9 cellular contexts compared by ENCODE assay signal in the genomic region with DNA sequence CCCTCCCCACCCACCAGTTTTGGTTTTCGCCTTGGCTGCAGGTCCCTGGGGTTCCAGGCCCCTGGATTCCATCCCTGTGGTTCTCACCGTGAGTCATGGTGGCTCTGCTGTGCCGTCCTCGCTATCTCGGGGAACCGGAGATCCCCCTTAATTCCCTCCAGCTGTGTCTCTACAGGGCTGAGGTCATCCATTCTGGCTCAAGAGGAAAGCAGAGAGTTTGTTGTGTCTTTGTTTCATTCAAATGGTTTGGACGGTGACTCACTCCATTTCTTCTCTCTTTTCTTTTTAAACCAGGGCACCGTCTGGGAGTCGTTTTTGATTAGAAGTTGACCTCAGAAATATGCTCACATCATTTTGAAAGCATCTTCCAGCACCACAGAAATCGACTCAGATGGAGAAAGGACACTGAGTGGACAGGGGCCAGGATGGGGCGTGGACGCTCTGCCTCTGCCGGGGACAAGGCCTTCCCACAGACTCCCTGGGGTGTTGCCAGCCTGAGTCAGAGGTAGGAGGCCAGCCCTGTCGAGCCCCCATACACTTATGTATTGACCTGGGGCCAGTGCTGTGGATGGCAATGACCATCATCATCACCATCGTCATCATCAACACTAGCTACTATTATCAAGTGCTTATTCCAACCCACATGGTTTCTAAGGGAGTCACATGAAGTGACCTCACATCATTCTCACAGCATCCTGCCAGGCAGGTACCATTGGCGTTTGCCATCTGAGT.
DNase-seq lines count a peak whose midpoint lies in the region; ATAC-seq, FAIRE-seq and TF ChIP-seq lines count a peak whose summit lies in the region.
"Had no signal": no experiment of that assay in that cellular context is flagged by ENCODE, and none has a peak within 500 bp of the region (broad histone marks: within the 10 kb centered on the region; RNA-seq: fewer than 3 reads in every experiment).

No MANE protein-coding gene starts in this region.

- H4K20me1 ChIP-seq in GM12878 (ENCODE audit: control insufficient read depth, insufficient read depth), result no peaks in the 10 kb centered on the region

- H2AFZ ChIP-seq in GM12878 (ENCODE audit: control insufficient read depth, low read depth, low read length), result no peak overlapping the region

- H3K9me3 ChIP-seq in HEK293 (ENCODE audit: control insufficient read depth, insufficient read depth, low read depth, low read length) (no peaks in the 10 kb centered on the region), GM12878 (replicated peaks; ENCODE audit: control insufficient read depth, insufficient read depth, low read length) (no peaks in the 10 kb centered on the region; the same call in 2 of the 3 replicates), stomach (peaks cover 0 to 11% (median 0%) of the 10 kb centered on the region in 4 donors)

- H3K27ac ChIP-seq in HEK293 (ENCODE audit: extremely low read depth, low read depth, low read length) (no peak overlapping the region), GM12878 (ENCODE audit: control insufficient read depth, insufficient read depth) (no peak overlapping the region), stomach (peak overlapping the region; percentile 58 to 74 (median 68)), dorsolateral prefrontal cortex (no peak overlapping the region)

- no peak for FAIRE-seq in GM12878 (lab: Jason Lieb, UNC)

- POLR2A ChIA-PET in HEK293 (lab: Yijun Ruan, JAX) (interaction anchor here (0.6 to 1.5 kb wide), 2 partner anchors 228 to 295 kb away, joined by 3 to 4 read pairs; no protein-coding TSS in a partner anchor), GM12878 (lab: Charles Lee) (interaction anchor here (0.5 to 0.7 kb wide), 2 partner anchors 7 to 116 kb away, joined by 3 to 4 read pairs; no protein-coding TSS in a partner anchor)

- H3K4me1 ChIP-seq in HEK293 (ENCODE audit: control insufficient read depth, insufficient read depth, low read length) (no peaks in the 10 kb centered on the region), GM12878 (ENCODE audit: control insufficient read depth, insufficient read depth, low read length) (peaks cover 3% of the 10 kb centered on the region; the same call in 1 of the 2 replicates), stomach (no peaks in the 10 kb centered on the region)

- H3K9ac ChIP-seq in GM12878 (ENCODE audit: control insufficient read depth, insufficient read depth, low read length), result no peak overlapping the region

- in situ Hi-C loops in GM12878 (cut with MboI), result no loop called here

- H3K4me3 ChIP-seq in HEK293 (ENCODE audit: low read depth, low read length) (no peak overlapping the region), GM12878 (no peak overlapping the region), stomach (no peak overlapping the region), dorsolateral prefrontal cortex (no peak overlapping the region)

- TF ChIP-seq EP300 in GM12878 (IDR thresholded peaks at IDR 0.05; ENCODE audit: borderline replicate concordance in 1 of 2, control insufficient read depth in 1 of 2, low read depth in 2 of 2, low read length in 2 of 2), result no peak
- TF ChIP-seq EP300 in stomach (IDR thresholded peaks at IDR 0.05), result no peak

- 9% methylated on average over 16 of the region's 16 CpGs for WGBS in GM12878 (ENCODE audit: insufficient coverage, insufficient replicate concordance, low lambda C conversion rate, missing lambda C conversion rate)
- WGBS in stomach, 5 donors, result 63 to 72% (median 66%) methylated on average over 16 of the region's 16 CpGs

- ATAC-seq in GM12878 (peak; percentile 50), HG03095 (IDR thresholded peaks at IDR 0.05; ENCODE audit: unreplicated experiment) (no peak)

- RAD21 ChIA-PET in GM12878 (lab: Charles Lee; ENCODE audit: unreplicated experiment), result no interaction called here

- H3K36me3 ChIP-seq in HEK293 (ENCODE audit: control insufficient read depth in 2 of 2, insufficient read depth in 1 of 2, low read length in 2 of 2) (no peaks in the 10 kb centered on the region), GM12878 (ENCODE audit: control insufficient read depth in 2 of 2, insufficient read depth in 2 of 2, low read length in 1 of 2) (no peaks in the 10 kb centered on the region), stomach (no peaks in the 10 kb centered on the region)

- SMC1A ChIA-PET in GM12878 (lab: Charles Lee; ENCODE audit: uncharacterized antibody, unreplicated experiment), result no interaction called here

- TF ChIP-seq POLR2A in GM12878 (IDR thresholded peaks at IDR 0.05; ENCODE audit: low read depth, low read length) (no peak), stomach (IDR thresholded peaks at IDR 0.05) (no peak)

- CTCF ChIA-PET in HEK293 (lab: Yijun Ruan, JAX), result interaction anchor here (1.3 to 2.2 kb wide), 4 partner anchors 49 to 375 kb away, joined by 3 to 12 read pairs (median 6); no protein-coding TSS in a partner anchor
- CTCF ChIA-PET in GM12878 (lab: Yijun Ruan, JAX), result no interaction called here

- no peak overlapping the region for H3K4me2 ChIP-seq in GM12878 (ENCODE audit: control insufficient read depth, insufficient read depth)

- no TSS peak for BruUV-seq in GM12878 (replicated peaks; lab: Mats Ljungman, UMichigan)

- H3K27me3 ChIP-seq in GM12878 (replicated peaks in 1 of 2; ENCODE audit: control insufficient read depth in 2 of 2, insufficient read depth in 2 of 2, low read length in 1 of 2) (no peaks in the 10 kb centered on the region), stomach (no peaks in the 10 kb centered on the region), dorsolateral prefrontal cortex (no peaks in the 10 kb centered on the region)

- no peaks in the 10 kb centered on the region for H3K79me2 ChIP-seq in GM12878 (ENCODE audit: control insufficient read depth, insufficient read depth, low read length)

- TF ChIP-seq CTCF in HEK293 (tag by site-specific recombination; IDR thresholded peaks at IDR 0.05) (no peak), GM12878 (IDR thresholded peaks at IDR 0.05 in 2 of 3, conservative IDR thresholded peaks at IDR 0.05 in 1 of 3; ENCODE audit: control insufficient read depth in 2 of 3, extremely low read depth in 1 of 3, insufficient read depth in 1 of 3, low read depth in 3 of 3, low read length in 3 of 3) (no peak), stomach (IDR thresholded peaks at IDR 0.05) (no peak), dorsolateral prefrontal cortex (IDR thresholded peaks at IDR 0.05 in 54 of 56, conservative IDR thresholded peaks at IDR 0.05 in 2 of 56; ENCODE audit: low read depth in 1 of 56, partially characterized antibody in 56 of 56) (no peak)

- TF ChIP-seq RAD21 in GM12878 (IDR thresholded peaks at IDR 0.05; ENCODE audit: insufficient read depth, low read depth, low read length), result no peak

- intact Hi-C loops in GM12878 (cut with micrococcal nuclease; ENCODE audit: unreplicated experiment) (no loop called here), stomach (cut with DNase I; ENCODE audit: low total_unique reads) (no loop called here), dorsolateral prefrontal cortex (cut with DNase I) (no loop called here)

- DNase-seq in GM12878 (ENCODE audit: low read depth, low spot score) (no peak), hepatic stellate cell (ENCODE audit: low spot score) (peak; percentile 92), stomach (peak; percentile 39), 8988T (no peak), dorsolateral prefrontal cortex (no peak)
- DNase-seq in activated CD4-positive, alpha-beta T cell treated with anti-CD3 and anti-CD28 coated beads, Interleukin-2, amount 50 U/mL, for 1 hour, result no peak
- DNase-seq: activated naive CD4-positive, alpha-beta T cell treated with Interleukin-2 at 50 U/mL for 16 hours had no signal

TF ChIP-seq in HEK293, 187 proteins besides CTCF, POLR2A, EP300 and RAD21 (continues in another document):
- TF ChIP-seq, protein P1, sequence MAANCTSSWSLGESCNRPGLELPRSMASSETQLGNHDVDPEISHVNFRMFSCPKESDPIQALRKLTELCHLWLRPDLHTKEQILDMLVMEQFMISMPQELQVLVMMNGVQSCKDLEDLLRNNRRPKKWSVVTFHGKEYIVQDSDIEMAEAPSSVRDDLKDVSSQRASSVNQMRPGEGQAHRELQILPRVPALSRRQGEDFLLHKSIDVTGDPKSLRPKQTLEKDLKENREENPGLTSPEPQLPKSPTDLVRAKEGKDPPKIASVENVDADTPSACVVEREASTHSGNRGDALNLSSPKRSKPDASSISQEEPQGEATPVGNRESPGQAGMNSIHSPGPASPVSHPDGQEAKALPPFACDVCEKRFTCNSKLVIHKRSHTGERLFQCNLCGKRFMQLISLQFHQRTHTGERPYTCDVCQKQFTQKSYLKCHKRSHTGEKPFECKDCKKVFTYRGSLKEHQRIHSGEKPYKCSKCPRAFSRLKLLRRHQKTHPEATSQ (tag by site-specific recombination; IDR thresholded peaks at IDR 0.05), result no peak
- no peak for TF ChIP-seq ZNF837 (tag by site-specific recombination; IDR thresholded peaks at IDR 0.05)
- TF ChIP-seq ZNF16 (tag by site-specific recombination; IDR thresholded peaks at IDR 0.05; ENCODE audit: low read depth), result no peak
- TF ChIP-seq ZNF610 (tag by site-specific recombination; IDR thresholded peaks at IDR 0.05; ENCODE audit: borderline replicate concordance), result no peak
- peak; percentile 55; the same call in 1 of the 2 replicates for TF ChIP-seq ZEB2 (tag by site-specific recombination; IDR thresholded peaks at IDR 0.05)
- TF ChIP-seq SCRT1 (tag by site-specific recombination; IDR thresholded peaks at IDR 0.05; ENCODE audit: borderline replicate concordance), result no peak

TF ChIP-seq in GM12878, 131 proteins besides CTCF, POLR2A, EP300 and RAD21:
- TF ChIP-seq ZNF207 (IDR thresholded peaks at IDR 0.05; ENCODE audit: borderline replicate concordance), result no peak
- no peak for TF ChIP-seq SREBF1 (IDR thresholded peaks at IDR 0.05; ENCODE audit: low read length)
- TF ChIP-seq CREM (IDR thresholded peaks at IDR 0.05; ENCODE audit: low read depth), result no peak
- no peak for TF ChIP-seq RB1 (IDR thresholded peaks at IDR 0.05; ENCODE audit: borderline replicate concordance)
- no peak for TF ChIP-seq ATF3 (IDR thresholded peaks at IDR 0.05; ENCODE audit: borderline replicate concordance, extremely low read depth, low read depth, low read length)
- no peak for TF ChIP-seq BMI1 (IDR thresholded peaks at IDR 0.05; ENCODE audit: borderline replicate concordance)
TF ChIP-seq in GM12878: peak in this region for 0.

Comparison
In these comparisons a context has a peak if more than half of its experiments do, and no peak if none do; other contexts are left out.
1. H3K27ac ChIP-seq: peak in stomach (5 of 5); none in HEK293 (single experiment), GM12878 (single experiment) and dorsolateral prefrontal cortex (0 of 59).
2. DNase-seq: peak in hepatic stellate cell (single experiment) and stomach (single experiment); none in GM12878 (single experiment), 8988T (single experiment), dorsolateral prefrontal cortex (0 of 10) and activated CD4-positive, alpha-beta T cell treated with anti-CD3 and anti-CD28 coated beads, Interleukin-2, amount 50 U/mL, for 1 hour (single experiment).